2 cellular contexts compared by ENCODE assay signal in the genomic region with DNA sequence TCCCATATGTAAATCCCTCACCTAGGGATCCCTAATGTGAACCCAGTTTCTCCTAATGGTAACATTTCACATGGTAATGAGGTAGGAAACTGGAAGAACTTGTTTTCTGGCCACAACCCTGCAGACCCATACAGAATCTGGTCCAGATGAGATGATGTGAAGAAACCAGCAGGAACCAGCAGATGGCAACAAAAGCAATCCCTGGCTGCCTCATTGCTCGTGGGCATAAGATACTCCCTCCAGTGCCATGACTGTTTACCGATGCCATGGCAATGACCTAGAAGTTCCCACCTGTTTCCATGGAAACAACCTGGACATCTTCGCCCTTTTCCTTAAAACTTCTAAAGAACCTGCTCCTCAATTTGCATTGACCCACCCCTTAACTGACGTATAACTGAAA.
A peak's percentile ranks its signal among the peaks of the same experiment; 100 is the strongest.
TF ChIP-seq lines count a peak whose summit lies in the region.

No MANE protein-coding gene starts in this region.

TF ChIP-seq in GM12878, 131 proteins besides CTCF, POLR2A, EP300 and RAD21:
- no peak for TF ChIP-seq RAD51 (IDR thresholded peaks at IDR 0.05)
- TF ChIP-seq SMC3 (IDR thresholded peaks at IDR 0.05; ENCODE audit: borderline replicate concordance, low read length), result peak; percentile 32; the same call in 1 of the 2 replicates

TF ChIP-seq in liver, 16 proteins besides CTCF, POLR2A, EP300 and RAD21:
- TF ChIP-seq, protein P1, sequence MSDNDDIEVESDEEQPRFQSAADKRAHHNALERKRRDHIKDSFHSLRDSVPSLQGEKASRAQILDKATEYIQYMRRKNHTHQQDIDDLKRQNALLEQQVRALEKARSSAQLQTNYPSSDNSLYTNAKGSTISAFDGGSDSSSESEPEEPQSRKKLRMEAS (IDR thresholded peaks at IDR 0.05), result no peak
- TF ChIP-seq NR2F2 (IDR thresholded peaks at IDR 0.05), result no peak
- no peak for TF ChIP-seq JUND (IDR thresholded peaks at IDR 0.05)
TF ChIP-seq in liver: peak in this region for 0.
